26 cellular contexts compared by ENCODE assay signal in genomic region chrX:117998171-117998570, GRCh38.
DNase-seq lines count a peak whose midpoint lies in the region; ATAC-seq, FAIRE-seq and TF ChIP-seq lines count a peak whose summit lies in the region.
"Had no signal": no experiment of that assay in that cellular context is flagged by ENCODE, and none has a peak within 500 bp of the region (broad histone marks: within the 10 kb centered on the region; RNA-seq: fewer than 3 reads in every experiment).

No MANE protein-coding gene starts in this region.

- H2AFZ ChIP-seq in mesenchymal stem cell (ENCODE audit: low read depth, low read length), result no peak overlapping the region

- no peak for TF ChIP-seq CTCF in epithelial cell of proximal tubule (conservative IDR thresholded peaks at IDR 0.05; ENCODE audit: low read depth, low read length)
- no peak for TF ChIP-seq CTCF in kidney (IDR thresholded peaks at IDR 0.05; ENCODE audit: borderline replicate concordance, extremely low read depth, insufficient read depth)

- H3K36me3 ChIP-seq in SK-N-MC (ENCODE audit: insufficient read depth, low read length), result no peaks in the 10 kb centered on the region
- no peaks in the 10 kb centered on the region for H3K36me3 ChIP-seq in kidney (ENCODE audit: control insufficient read depth in 1 of 2, insufficient read depth in 2 of 2, low read length in 2 of 2)
- no peaks in the 10 kb centered on the region for H3K36me3 ChIP-seq in mesenchymal stem cell (ENCODE audit: control insufficient read depth in 1 of 2, insufficient read depth in 2 of 2, low read depth in 1 of 2, low read length in 2 of 2)
- H3K36me3 ChIP-seq: BLaER1 treated with 17β-estradiol and CSF1 and Interleukin-3, amounts not matched to agents 10 nM and 100 nM; HAP-1 had no signal

- H3K4me3 ChIP-seq in SK-N-MC (0 out of 2 replicates have a peak overlapping the region, but pooled peaks have one; percentile 17), epithelial cell of proximal tubule (ENCODE audit: low read depth, low read length) (no peak overlapping the region), kidney (ENCODE audit: low read length in 2 of 2) (no peak overlapping the region), mesenchymal stem cell (ENCODE audit: insufficient read depth in 1 of 2, low read depth in 1 of 2, low read length in 2 of 2) (no peak overlapping the region)
- H3K4me3 ChIP-seq: A549; BLaER1 treated with 17β-estradiol and CSF1 and Interleukin-3, amounts not matched to agents 10 nM and 100 nM; HAP-1 had no signal

- intact Hi-C loops in kidney (cut with DNase I), result no loop called here

- H3K9ac ChIP-seq in SK-N-MC (ENCODE audit: insufficient read length) (no peak overlapping the region), kidney (ENCODE audit: low read length in 2 of 2) (no peak overlapping the region), mesenchymal stem cell (ENCODE audit: low read length) (no peak overlapping the region)
- H3K9ac ChIP-seq: BLaER1 treated with 17β-estradiol and CSF1 and Interleukin-3, amounts not matched to agents 10 nM and 100 nM had no signal

- no peak overlapping the region for H4K91ac ChIP-seq in mesenchymal stem cell (ENCODE audit: low read length)

- H3K27ac ChIP-seq in SK-N-MC, result peak overlapping the region; percentile 57; the same call in 1 of the 2 replicates
- no peak overlapping the region for H3K27ac ChIP-seq in kidney (ENCODE audit: low read depth in 2 of 2, low read length in 2 of 2)
- peak overlapping the region; percentile 60 for H3K27ac ChIP-seq in mesenchymal stem cell (ENCODE audit: low read length, poor library complexity, severe bottlenecking)
- H3K27ac ChIP-seq: A549; BLaER1 treated with 17β-estradiol and CSF1 and Interleukin-3, amounts not matched to agents 10 nM and 100 nM had no signal

- H3K79me1 ChIP-seq in mesenchymal stem cell (replicated peaks; ENCODE audit: low read length, poor library complexity, severe bottlenecking), result no peaks in the 10 kb centered on the region

- no peak overlapping the region for H2BK15ac ChIP-seq in mesenchymal stem cell (ENCODE audit: low read depth, poor library complexity, severe bottlenecking)

- peak; percentile 28 for DNase-seq in SK-N-MC (ENCODE audit: low read depth, low spot score)
- peak; percentile 37 for DNase-seq in epithelial cell of proximal tubule (ENCODE audit: low read depth)
- DNase-seq in kidney, result no peak
- no peak for DNase-seq in mesenchymal stem cell
- DNase-seq in SKM-1 (lab: John Stamatoyannopoulos, UW; ENCODE audit: unreplicated experiment), result no peak
- no peak for DNase-seq in RCC 7860 (ENCODE audit: low spot score)
- no peak for DNase-seq in NCI-H524 treated with DMSO at 0.1 percent for 48 hours (lab: John Stamatoyannopoulos, UW)
- DNase-seq: 8988T; ACHN; AML-193; BE2C; Calu3; CD4-positive, alpha-beta T cell; CD8-positive, alpha-beta memory T cell; COR-L47; DMS53; DMS79 treated with DMSO at 0.1 percent for 48 hours; GF-D8; GOT3; HFFc6 had no signal

- no peak overlapping the region for H2AK5ac ChIP-seq in mesenchymal stem cell (ENCODE audit: low read length, severe bottlenecking)

- no peak overlapping the region for H3K4me2 ChIP-seq in mesenchymal stem cell (ENCODE audit: low read length, poor library complexity, severe bottlenecking)
- H3K4me2 ChIP-seq: A549; BLaER1 treated with 17β-estradiol and CSF1 and Interleukin-3, amounts not matched to agents 10 nM and 100 nM had no signal

- no peak overlapping the region for H2BK12ac ChIP-seq in mesenchymal stem cell (ENCODE audit: low read length in 2 of 2)

- no peak overlapping the region for H3K18ac ChIP-seq in mesenchymal stem cell (ENCODE audit: low read depth in 1 of 2, low read length in 2 of 2)

- H3K4me1 ChIP-seq in kidney (ENCODE audit: control insufficient read depth in 1 of 2, insufficient read depth in 1 of 2, low read depth in 1 of 2, low read length in 2 of 2), result no peaks in the 10 kb centered on the region
- no peaks in the 10 kb centered on the region for H3K4me1 ChIP-seq in mesenchymal stem cell (ENCODE audit: control insufficient read depth, insufficient read depth, low read depth, low read length)
- H3K4me1 ChIP-seq: A549; BE2C; BLaER1 treated with 17β-estradiol and CSF1 and Interleukin-3, amounts not matched to agents 10 nM and 100 nM; HAP-1 had no signal

- H3K14ac ChIP-seq in mesenchymal stem cell (ENCODE audit: low read length in 2 of 2), result no peak overlapping the region

- H3K23ac ChIP-seq in mesenchymal stem cell (ENCODE audit: low read length in 2 of 2), result no peak overlapping the region

- no CpG with 5 or more reads among the region's 2 CpGs for WGBS in mesenchymal stem cell

- H2BK5ac ChIP-seq in mesenchymal stem cell (ENCODE audit: low read depth, low read length, poor library complexity, severe bottlenecking), result no peak overlapping the region

- no peak overlapping the region for H2BK120ac ChIP-seq in mesenchymal stem cell (ENCODE audit: low read depth, low read length)

- ATAC-seq in GM21447 (IDR thresholded peaks at IDR 0.05; ENCODE audit: unreplicated experiment), result no peak
- ATAC-seq: A549 had no signal

- H3K9me3 ChIP-seq in SK-N-MC (ENCODE audit: low read depth, low read length), result no peaks in the 10 kb centered on the region
- no peaks in the 10 kb centered on the region for H3K9me3 ChIP-seq in kidney (ENCODE audit: control insufficient read depth in 1 of 2, low read length in 2 of 2)
- no peaks in the 10 kb centered on the region for H3K9me3 ChIP-seq in mesenchymal stem cell (ENCODE audit: control insufficient read depth, low read length)
- H3K9me3 ChIP-seq: A549; BE2C; BLaER1 treated with 17β-estradiol and CSF1 and Interleukin-3, amounts not matched to agents 10 nM and 100 nM; HAP-1 had no signal

- H3K27me3 ChIP-seq in mesenchymal stem cell (ENCODE audit: control insufficient read depth in 1 of 2, insufficient read depth in 1 of 2, low read length in 2 of 2), result no peaks in the 10 kb centered on the region
- H3K27me3 ChIP-seq: BE2C; BLaER1 treated with 17β-estradiol and CSF1 and Interleukin-3, amounts not matched to agents 10 nM and 100 nM had no signal

- no peak overlapping the region for H4K8ac ChIP-seq in mesenchymal stem cell (ENCODE audit: low read length)

- H3K4ac ChIP-seq in mesenchymal stem cell (ENCODE audit: low read depth in 1 of 2, low read length in 2 of 2), result no peak overlapping the region

- FAIRE-seq in kidney (lab: Jason Lieb, UNC) (peak; percentile 25), RCC 7860 (lab: Jason Lieb, UNC) (no peak)
- FAIRE-seq: GM19239, H54 had no signal

Comparison
In these comparisons a context has a peak if more than half of its experiments do, and no peak if none do; other contexts are left out.
1. DNase-seq: peak in SK-N-MC (single experiment) and epithelial cell of proximal tubule (single experiment); none in kidney (single experiment), mesenchymal stem cell (single experiment), SKM-1 (single experiment), RCC 7860 (single experiment) and NCI-H524 treated with DMSO at 0.1 percent for 48 hours (single experiment).
2. H3K27ac ChIP-seq: peak in SK-N-MC (single experiment) and mesenchymal stem cell (single experiment); none in kidney (0 of 2).